Comparison of ENCODE assay signal across 1 cellular context in the genomic region with DNA sequence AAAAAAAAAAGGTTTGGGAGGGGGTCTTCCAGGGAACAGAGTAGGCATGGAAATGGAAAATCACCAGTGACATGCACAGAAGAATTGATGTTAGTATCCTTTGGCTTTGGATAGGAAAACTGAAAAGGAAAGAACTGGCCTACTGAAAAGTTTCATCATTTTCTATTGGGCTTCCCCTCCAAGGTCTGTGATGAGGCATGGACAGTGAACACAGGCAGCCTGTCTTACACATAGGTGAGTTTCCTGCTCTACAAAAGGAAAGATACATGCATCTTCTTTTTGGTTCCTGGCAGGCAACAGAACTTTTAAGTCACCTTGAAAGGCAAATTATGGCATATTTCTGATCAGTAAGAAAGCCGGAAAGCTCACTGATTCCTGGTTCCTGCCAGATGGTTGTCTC.
TF ChIP-seq lines count a peak whose summit lies in the region.

No MANE protein-coding gene starts in this region.

TF ChIP-seq in GM12878, 131 proteins besides CTCF, POLR2A, EP300 and RAD21:
- TF ChIP-seq, protein P1, sequence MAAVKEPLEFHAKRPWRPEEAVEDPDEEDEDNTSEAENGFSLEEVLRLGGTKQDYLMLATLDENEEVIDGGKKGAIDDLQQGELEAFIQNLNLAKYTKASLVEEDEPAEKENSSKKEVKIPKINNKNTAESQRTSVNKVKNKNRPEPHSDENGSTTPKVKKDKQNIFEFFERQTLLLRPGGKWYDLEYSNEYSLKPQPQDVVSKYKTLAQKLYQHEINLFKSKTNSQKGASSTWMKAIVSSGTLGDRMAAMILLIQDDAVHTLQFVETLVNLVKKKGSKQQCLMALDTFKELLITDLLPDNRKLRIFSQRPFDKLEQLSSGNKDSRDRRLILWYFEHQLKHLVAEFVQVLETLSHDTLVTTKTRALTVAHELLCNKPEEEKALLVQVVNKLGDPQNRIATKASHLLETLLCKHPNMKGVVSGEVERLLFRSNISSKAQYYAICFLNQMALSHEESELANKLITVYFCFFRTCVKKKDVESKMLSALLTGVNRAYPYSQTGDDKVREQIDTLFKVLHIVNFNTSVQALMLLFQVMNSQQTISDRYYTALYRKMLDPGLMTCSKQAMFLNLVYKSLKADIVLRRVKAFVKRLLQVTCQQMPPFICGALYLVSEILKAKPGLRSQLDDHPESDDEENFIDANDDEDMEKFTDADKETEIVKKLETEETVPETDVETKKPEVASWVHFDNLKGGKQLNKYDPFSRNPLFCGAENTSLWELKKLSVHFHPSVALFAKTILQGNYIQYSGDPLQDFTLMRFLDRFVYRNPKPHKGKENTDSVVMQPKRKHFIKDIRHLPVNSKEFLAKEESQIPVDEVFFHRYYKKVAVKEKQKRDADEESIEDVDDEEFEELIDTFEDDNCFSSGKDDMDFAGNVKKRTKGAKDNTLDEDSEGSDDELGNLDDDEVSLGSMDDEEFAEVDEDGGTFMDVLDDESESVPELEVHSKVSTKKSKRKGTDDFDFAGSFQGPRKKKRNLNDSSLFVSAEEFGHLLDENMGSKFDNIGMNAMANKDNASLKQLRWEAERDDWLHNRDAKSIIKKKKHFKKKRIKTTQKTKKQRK (IDR thresholded peaks at IDR 0.05; ENCODE audit: low read depth, low read length), result no peak
- no peak for TF ChIP-seq SIX5 (IDR thresholded peaks at IDR 0.05; ENCODE audit: low read depth, low read length, severe bottlenecking)
- TF ChIP-seq IRF4 (IDR thresholded peaks at IDR 0.05; ENCODE audit: low read depth, low read length), result no peak
- TF ChIP-seq GATAD2B (conservative IDR thresholded peaks at IDR 0.05; ENCODE audit: low read depth), result no peak
- TF ChIP-seq CHD4 (IDR thresholded peaks at IDR 0.05), result no peak
- TF ChIP-seq POLR2AphosphoS2 (IDR thresholded peaks at IDR 0.05; ENCODE audit: low read depth, low read length), result no peak
